17 cellular contexts compared by ENCODE assay signal in the genomic region with DNA sequence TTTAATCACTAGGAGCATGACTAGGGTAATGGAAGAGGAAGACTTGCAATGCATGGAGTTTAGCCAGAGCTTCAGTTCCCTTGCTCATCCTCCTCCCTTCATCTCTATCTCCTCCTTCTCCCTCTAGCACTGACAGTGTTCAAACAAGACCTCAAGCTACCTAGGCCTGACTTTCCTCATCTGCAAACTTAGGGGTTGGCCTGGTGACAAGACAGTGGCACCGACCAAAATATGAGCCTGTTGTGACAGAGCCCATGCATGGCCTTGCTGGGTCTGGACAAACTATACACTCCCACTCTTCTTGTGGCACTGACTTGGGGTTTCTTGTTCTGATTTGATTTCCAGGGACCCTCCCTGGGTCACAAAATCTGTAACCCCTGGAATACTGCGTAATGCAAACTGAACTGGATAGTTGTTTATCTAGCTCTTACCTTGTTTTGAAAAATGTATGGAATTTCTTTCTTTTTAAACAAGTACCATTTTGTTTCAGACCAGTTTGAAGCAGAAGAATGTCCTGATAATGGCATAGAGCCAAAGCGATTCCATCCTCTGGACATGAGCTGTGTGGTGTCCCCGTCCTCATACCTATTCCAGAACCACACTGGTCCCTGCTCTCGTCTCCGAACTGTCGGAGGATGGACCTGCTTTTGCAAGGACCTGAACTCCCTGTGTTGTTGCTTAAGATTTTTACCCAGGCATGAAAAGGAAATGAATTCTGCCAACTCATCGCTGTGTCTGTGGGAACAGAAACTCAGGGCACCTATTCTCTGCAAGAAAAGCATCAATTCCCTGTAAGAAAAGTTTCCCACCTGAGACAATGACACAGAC. TPM values are rescaled to one million over a fixed set of nuclear protein-coding genes. Genes with fewer than 3 reads are reported as not detected.
DNase-seq lines count a peak whose midpoint lies in the region; ATAC-seq and TF ChIP-seq lines count a peak whose summit lies in the region.
"Had no signal": no experiment of that assay in that cellular context is flagged by ENCODE, and none has a peak within 500 bp of the region (broad histone marks: within the 10 kb centered on the region; RNA-seq: fewer than 3 reads in every experiment).

No MANE protein-coding gene starts in this region.

- H3K36me3 Mint-ChIP-seq in H9 (ENCODE audit: insufficient read depth in 1 of 3, low read depth in 3 of 3) (no peaks in the 10 kb centered on the region), osteocyte (ENCODE audit: unreplicated experiment) (no peaks in the 10 kb centered on the region)
- H3K36me3 Mint-ChIP-seq: CD4-positive, alpha-beta memory T cell had no signal

- no peak overlapping the region for H3K4me2 ChIP-seq in H9 (ENCODE audit: insufficient read depth, insufficient read length, low read length)

- no peak overlapping the region for H3T11ph ChIP-seq in H9 (ENCODE audit: low read length)

- H3K23me2 ChIP-seq in H9 (ENCODE audit: insufficient read length, low read depth, low read length, poor library complexity, severe bottlenecking) = no peaks in the 10 kb centered on the region

- H4K20me1 ChIP-seq in H9 (ENCODE audit: control insufficient read depth, insufficient read depth, insufficient read length) = no peaks in the 10 kb centered on the region

- H3K4me3 Mint-ChIP-seq in H9 (no peak overlapping the region), osteocyte (ENCODE audit: unreplicated experiment) (no peak overlapping the region)
- H3K4me3 Mint-ChIP-seq: CD4-positive, alpha-beta memory T cell; nephron; T-helper 2 cell treated with Interferon-gamma antibody and Interleukin-4, amounts not matched to agents 5 μg/mL and 100 μg/mL, for 36 hours had no signal

- H3K79me1 ChIP-seq in H9 (ENCODE audit: insufficient read depth, low read depth, low read length, poor library complexity, severe bottlenecking) = no peaks in the 10 kb centered on the region

- H3K27me3 ChIP-seq in H9 (ENCODE audit: insufficient read depth, low read length) = no peaks in the 10 kb centered on the region
- no peaks in the 10 kb centered on the region for H3K27me3 ChIP-seq in SJSA1 (replicated peaks)
- H3K27me3 ChIP-seq: right lobe of liver had no signal

- no peaks in the 10 kb centered on the region for H3K36me3 ChIP-seq in SJSA1
- H3K36me3 ChIP-seq: right lobe of liver had no signal

- no peak overlapping the region for H2BK120ac ChIP-seq in H9 (ENCODE audit: low read depth, low read length, poor library complexity, severe bottlenecking)

- H2AFZ ChIP-seq in H9 (ENCODE audit: low read length) = no peak overlapping the region

- DNase-seq in H9 = no peak
- no peak for DNase-seq in SJSA1 (ENCODE audit: low read depth in 1 of 2, low spot score in 2 of 2)
- DNase-seq in osteocyte (ENCODE audit: extremely low spot score, unreplicated experiment) = no peak
- no peak for DNase-seq in NCI-H2029 (lab: John Stamatoyannopoulos, UW)
- no peak for DNase-seq in substantia nigra (lab: John Stamatoyannopoulos, UW)
- no peak for DNase-seq in NCI-H2107 (lab: John Stamatoyannopoulos, UW)
- no peak for DNase-seq in NCI-H2227 (lab: John Stamatoyannopoulos, UW; ENCODE audit: unreplicated experiment)
- DNase-seq: activated CD4-positive, alpha-beta T cell treated with anti-CD3 and anti-CD28 coated beads, Interleukin-2, amount 50 U/mL, for 48 hours; CD4-positive, alpha-beta memory T cell; GDM1; hypothalamus; NCI-H510A; right lobe of liver; stimulated activated naive CD4-positive, alpha-beta T cell had no signal

- peak overlapping the region; percentile 11 for H3K18ac ChIP-seq in H9 (ENCODE audit: insufficient read length, low read depth, low read length)

- H3K4me1 ChIP-seq in H9 (ENCODE audit: insufficient read depth, low read length) (no peaks in the 10 kb centered on the region; the same call in 1 of the 2 replicates), SJSA1 (replicated peaks) (peaks cover 48% of the 10 kb centered on the region)
- H3K4me1 ChIP-seq: right lobe of liver had no signal

- peak overlapping the region; percentile 57 for H4K5ac ChIP-seq in H9 (ENCODE audit: insufficient read length, low read depth, low read length)

- TF ChIP-seq CTCF in H9 (conservative IDR thresholded peaks at IDR 0.05) (no peak), osteocyte (IDR thresholded peaks at IDR 0.05) (no peak)

- H3K27ac Mint-ChIP-seq in H9 = no peak overlapping the region; a peak in 1 of 7 replicates
- peak overlapping the region; percentile 84 for H3K27ac Mint-ChIP-seq in osteocyte (ENCODE audit: unreplicated experiment)
- H3K27ac Mint-ChIP-seq: CD4-positive, alpha-beta memory T cell; T-helper 2 cell treated with Interferon-gamma antibody and Interleukin-4, amounts not matched to agents 5 μg/mL and 100 μg/mL, for 36 hours had no signal

- H3K9me3 Mint-ChIP-seq in H9 (no peaks in the 10 kb centered on the region), osteocyte (ENCODE audit: unreplicated experiment) (no peaks in the 10 kb centered on the region)
- H3K9me3 Mint-ChIP-seq: CD4-positive, alpha-beta memory T cell; nephron; T-helper 2 cell treated with Interferon-gamma antibody and Interleukin-4, amounts not matched to agents 5 μg/mL and 100 μg/mL, for 36 hours had no signal

- no peak overlapping the region for H3K4me3 ChIP-seq in SJSA1
- H3K4me3 ChIP-seq: right lobe of liver had no signal

- peak; percentile 33 for ATAC-seq in esophagus mucosa

- H3K79me2 ChIP-seq in H9 (ENCODE audit: insufficient read depth, low read length) = no peaks in the 10 kb centered on the region

- no peak overlapping the region for H2BK12ac ChIP-seq in H9 (ENCODE audit: insufficient read length, low read depth, low read length)

- no peak overlapping the region for H2AK5ac ChIP-seq in H9 (ENCODE audit: insufficient read length, low read length)

- H3K4ac ChIP-seq in H9 (ENCODE audit: low read depth, low read length) = no peak overlapping the region

- H4K91ac ChIP-seq in H9 (ENCODE audit: insufficient read length, low read depth, low read length) = peak overlapping the region; percentile 8

- peak overlapping the region; percentile 28 for H4K8ac ChIP-seq in H9 (replicated peaks; ENCODE audit: insufficient read length, low read depth, low read length)

- H3K27ac ChIP-seq in H9 (ENCODE audit: insufficient read length, low read depth, low read length) (no peak overlapping the region), SJSA1 (peak overlapping the region; percentile 55), substantia nigra (ENCODE audit: low read depth, low read length, poor library complexity, severe bottlenecking) (no peak overlapping the region)

- H3K9me3 ChIP-seq in H9 (ENCODE audit: control insufficient read depth, low read depth, low read length) (no peaks in the 10 kb centered on the region), SJSA1 (replicated peaks) (no peaks in the 10 kb centered on the region)
- H3K9me3 ChIP-seq: right lobe of liver had no signal

- H3K27me3 Mint-ChIP-seq in H9 (ENCODE audit: low read depth) (no peaks in the 10 kb centered on the region), osteocyte (ENCODE audit: unreplicated experiment) (no peaks in the 10 kb centered on the region)

- no CpG with 5 or more reads among the region's 8 CpGs for WGBS in H9 (ENCODE audit: extremely low coverage, insufficient read length, low lambda C conversion rate)

- H3K9ac ChIP-seq in H9 (ENCODE audit: extremely low read depth, insufficient read length, low read length) = no peak overlapping the region

- H3K56ac ChIP-seq in H9 (ENCODE audit: insufficient read length, low read depth, low read length) = no peak overlapping the region

- H3K23ac ChIP-seq in H9 (ENCODE audit: insufficient read length, low read depth, low read length) = peak overlapping the region; percentile 13

- no peak overlapping the region for H2BK5ac ChIP-seq in H9 (ENCODE audit: insufficient read length, low read length)

- H2BK15ac ChIP-seq in H9 (ENCODE audit: low read depth, low read length) = peak overlapping the region; percentile 53; the same call in 1 of the 2 replicates

- H3K4me1 Mint-ChIP-seq in H9 (peaks cover 19 to 29% of the 10 kb centered on the region in 2 experiments), osteocyte (ENCODE audit: unreplicated experiment) (peaks cover 69% of the 10 kb centered on the region)
- H3K4me1 Mint-ChIP-seq: CD4-positive, alpha-beta memory T cell had no signal

- no peak overlapping the region for H2BK20ac ChIP-seq in H9 (ENCODE audit: low read depth, low read length, poor library complexity, severe bottlenecking)

- no peak overlapping the region for H3K14ac ChIP-seq in H9 (ENCODE audit: insufficient read depth, low read length)

RNA-seq across cellular contexts. Expression of a gene that starts 33.4 kb away (rescaled TPM):
- total RNA-seq in H9 (2021) = 97.5 and 106 TPM in 2 replicates
- 118 and 130 TPM in 2 replicates for total RNA-seq in SJSA1 (2014; rRNA removed; shearing (Covaris generic))
- 164 TPM for total RNA-seq in esophagus mucosa
- total RNA-seq in osteocyte = 131 and 140 TPM in 2 replicates
